14 cellular contexts compared by ENCODE assay signal in the genomic region with DNA sequence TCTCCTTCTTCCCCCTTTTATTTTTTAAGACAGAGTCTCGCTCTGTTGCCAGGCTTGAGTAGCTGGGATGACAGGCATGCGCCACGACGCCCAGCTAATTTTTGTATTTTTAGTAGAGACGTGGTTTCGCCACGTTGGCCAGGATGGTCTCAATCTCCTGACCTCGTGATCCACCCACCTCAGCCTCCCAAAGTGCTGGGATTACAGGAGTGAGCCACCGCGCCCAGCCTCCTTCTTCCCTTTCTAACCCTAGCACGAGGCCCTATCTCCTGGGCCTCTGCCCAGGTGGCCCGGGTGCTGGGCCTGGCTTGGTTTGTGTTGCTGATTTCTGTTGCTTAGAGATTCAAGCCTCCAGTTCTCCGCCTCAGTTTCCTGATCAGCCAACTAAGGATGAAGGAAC. TPM values are rescaled to one million over a fixed set of nuclear protein-coding genes. Genes with fewer than 3 reads are reported as not detected.
DNase-seq lines count a peak whose midpoint lies in the region; ATAC-seq lines count a peak whose summit lies in the region.
"Not testable (repeated sequence)": the region's sequence is repeated elsewhere in the genome, so short reads cannot be mapped to it uniquely, and the experiment has no call there.
"Had no signal": no experiment of that assay in that cellular context is flagged by ENCODE, and none has a peak within 500 bp of the region (broad histone marks: within the 10 kb centered on the region; RNA-seq: fewer than 3 reads in every experiment).

No MANE protein-coding gene starts in this region.

- not testable (repeated sequence) for H2BK120ac ChIP-seq in neuronal stem cell (ENCODE audit: low read depth, low read length)

- H3K27ac ChIP-seq in CD4-positive, CD25-positive, alpha-beta regulatory T cell (ENCODE audit: insufficient read depth, low read length, poor library complexity, severe bottlenecking), result peak overlapping the region; percentile 82
- H3K27ac ChIP-seq in neuronal stem cell (replicated peaks; ENCODE audit: low read length), result not testable (repeated sequence)
- peak overlapping the region; percentile 77 for H3K27ac ChIP-seq in thymus (ENCODE audit: low read depth)

- H3K9me3 Mint-ChIP-seq in CD4-positive, CD25-positive, alpha-beta regulatory T cell; T-helper 1 cell treated with Interleukin-12 subunit alpha and Interleukin-12 subunit beta and Interleukin-4 antibody, amounts not matched to agents 30 μg/mL and 1 μg/mL, for 36 hours; activated CD4-positive, alpha-beta memory T cell treated with anti-CD3 and anti-CD28 coated beads for 36 hours; activated T-helper 1 cell treated with anti-CD3 and anti-CD28 coated beads, Interleukin-12 subunit alpha, Interleukin-12 subunit beta, Interleukin-2, Interleukin-4 antibody, amounts not matched to agents 30 ng/mL and 10 ng/mL and 1 ng/mL, durations not matched to agents 14 hours and 24 hours and 36 hours; activated naive CD8-positive, alpha-beta T cell treated with anti-CD3 and anti-CD28 coated beads, Interleukin-2, amount 50 U/mL, for 24 hours: not testable (repeated sequence)

- H3K27me3 ChIP-seq in CD4-positive, CD25-positive, alpha-beta regulatory T cell (ENCODE audit: control insufficient read depth, insufficient read depth, low read length); thymus (ENCODE audit: control insufficient read depth, insufficient read depth): not testable (repeated sequence)
- peaks cover 0 to 43% (median 0%) of the 10 kb centered on the region in 3 experiments for H3K27me3 ChIP-seq in neuronal stem cell (ENCODE audit: control insufficient read depth in 3 of 3, insufficient read depth in 3 of 3, low read depth in 1 of 3, low read length in 3 of 3)

- POLR2A ChIA-PET in activated CD4-positive, alpha-beta memory T cell treated with anti-CD3 and anti-CD28 coated beads for 36 hours (lab: Charles Lee), result interaction anchor here (0.6 to 1.7 kb wide), 6 partner anchors 32 to 135 kb away, joined by 3 to 7 read pairs (median 4); no protein-coding TSS in a partner anchor

- peak overlapping the region; percentile 92 for H3K4me3 ChIP-seq in CD4-positive, CD25-positive, alpha-beta regulatory T cell (ENCODE audit: low read depth, low read length)
- H3K4me3 ChIP-seq in neuronal stem cell (ENCODE audit: low read length in 2 of 2), result not testable (repeated sequence)
- peak overlapping the region; percentile 53 for H3K4me3 ChIP-seq in thymus (ENCODE audit: low read length)

- H2BK15ac ChIP-seq in neuronal stem cell (ENCODE audit: low read length), result not testable (repeated sequence)

- H3K4me1 Mint-ChIP-seq in CD4-positive, CD25-positive, alpha-beta regulatory T cell, result peaks cover 27 to 69% (median 52%) of the 10 kb centered on the region in 4 donors
- H3K4me1 Mint-ChIP-seq in T-helper 1 cell treated with Interleukin-12 subunit alpha and Interleukin-12 subunit beta and Interleukin-4 antibody, amounts not matched to agents 30 μg/mL and 1 μg/mL, for 36 hours (ENCODE audit: low read depth), result peaks cover 62% of the 10 kb centered on the region
- H3K4me1 Mint-ChIP-seq in activated CD4-positive, alpha-beta memory T cell treated with anti-CD3 and anti-CD28 coated beads for 36 hours (ENCODE audit: low read depth), result peaks cover 46% of the 10 kb centered on the region
- peaks cover 75% of the 10 kb centered on the region for H3K4me1 Mint-ChIP-seq in activated T-helper 1 cell treated with anti-CD3 and anti-CD28 coated beads, Interleukin-12 subunit alpha, Interleukin-12 subunit beta, Interleukin-2, Interleukin-4 antibody, amounts not matched to agents 30 ng/mL and 10 ng/mL and 1 ng/mL, durations not matched to agents 14 hours and 24 hours and 36 hours (ENCODE audit: low read depth)
- peaks cover 66% of the 10 kb centered on the region for H3K4me1 Mint-ChIP-seq in activated naive CD8-positive, alpha-beta T cell treated with anti-CD3 and anti-CD28 coated beads, Interleukin-2, amount 50 U/mL, for 24 hours

- peak in 1 of 3 donors; percentile 29 for DNase-seq in CD4-positive, CD25-positive, alpha-beta regulatory T cell
- peak; percentile 54 for DNase-seq in activated CD4-positive, alpha-beta memory T cell treated with anti-CD3 and anti-CD28 coated beads for 36 hours
- not testable (repeated sequence) for DNase-seq in activated T-helper 1 cell treated with anti-CD3 and anti-CD28 coated beads, Interleukin-12 subunit alpha, Interleukin-12 subunit beta, Interleukin-2, Interleukin-4 antibody, amounts not matched to agents 30 ng/mL and 10 ng/mL and 1 ng/mL, durations not matched to agents 14 hours and 24 hours and 36 hours (ENCODE audit: low spot score); activated naive CD8-positive, alpha-beta T cell treated with anti-CD3 and anti-CD28 coated beads, Interleukin-2, amount 50 U/mL, for 24 hours; neuronal stem cell (ENCODE audit: low spot score)
- peak; percentile 62 for DNase-seq in mesenteric fat pad (ENCODE audit: low spot score)

- H3K79me1 ChIP-seq in neuronal stem cell (ENCODE audit: low read depth, low read length), result not testable (repeated sequence)

- not testable (repeated sequence) for H2BK5ac ChIP-seq in neuronal stem cell (ENCODE audit: low read length)

- intact Hi-C loops in activated CD4-positive, alpha-beta memory T cell treated with anti-CD3 and anti-CD28 coated beads for 36 hours (cut with micrococcal nuclease), result loop anchor here (1.0 kb wide), 2 partner anchors 12 to 20 kb away; no protein-coding TSS in a partner anchor
- intact Hi-C loops in activated T-helper 1 cell treated with anti-CD3 and anti-CD28 coated beads, Interleukin-12 subunit alpha, Interleukin-12 subunit beta, Interleukin-2, Interleukin-4 antibody, amounts not matched to agents 30 ng/mL and 10 ng/mL and 1 ng/mL, durations not matched to agents 14 hours and 24 hours and 36 hours (cut with micrococcal nuclease), result not testable (repeated sequence)

- peak overlapping the region; percentile 88 to 95 (median 92) for H3K4me3 Mint-ChIP-seq in CD4-positive, CD25-positive, alpha-beta regulatory T cell
- H3K4me3 Mint-ChIP-seq in T-helper 1 cell treated with Interleukin-12 subunit alpha and Interleukin-12 subunit beta and Interleukin-4 antibody, amounts not matched to agents 30 μg/mL and 1 μg/mL, for 36 hours, result peak overlapping the region; percentile 88
- H3K4me3 Mint-ChIP-seq in activated CD4-positive, alpha-beta memory T cell treated with anti-CD3 and anti-CD28 coated beads for 36 hours, result peak overlapping the region; percentile 95
- H3K4me3 Mint-ChIP-seq in activated T-helper 1 cell treated with anti-CD3 and anti-CD28 coated beads, Interleukin-12 subunit alpha, Interleukin-12 subunit beta, Interleukin-2, Interleukin-4 antibody, amounts not matched to agents 30 ng/mL and 10 ng/mL and 1 ng/mL, durations not matched to agents 14 hours and 24 hours and 36 hours, result peak overlapping the region; percentile 86
- H3K4me3 Mint-ChIP-seq in activated naive CD8-positive, alpha-beta T cell treated with anti-CD3 and anti-CD28 coated beads, Interleukin-2, amount 50 U/mL, for 24 hours, result peak overlapping the region; percentile 91

- not testable (repeated sequence) for H3K9me3 ChIP-seq in CD4-positive, CD25-positive, alpha-beta regulatory T cell (ENCODE audit: control insufficient read depth in 2 of 2, low read length in 2 of 2); neuronal stem cell (replicated peaks in 1 of 2; ENCODE audit: control insufficient read depth in 2 of 2, insufficient read depth in 1 of 2, low read depth in 1 of 2, low read length in 2 of 2); thymus (ENCODE audit: control insufficient read depth)

- H3K18ac ChIP-seq in neuronal stem cell (ENCODE audit: low read length), result peak overlapping the region; percentile 20

- H3K27me3 Mint-ChIP-seq in CD4-positive, CD25-positive, alpha-beta regulatory T cell, result peaks cover 10% of the 10 kb centered on the region
- H3K27me3 Mint-ChIP-seq in T-helper 1 cell treated with Interleukin-12 subunit alpha and Interleukin-12 subunit beta and Interleukin-4 antibody, amounts not matched to agents 30 μg/mL and 1 μg/mL, for 36 hours (ENCODE audit: low read depth); activated CD4-positive, alpha-beta memory T cell treated with anti-CD3 and anti-CD28 coated beads for 36 hours; activated T-helper 1 cell treated with anti-CD3 and anti-CD28 coated beads, Interleukin-12 subunit alpha, Interleukin-12 subunit beta, Interleukin-2, Interleukin-4 antibody, amounts not matched to agents 30 ng/mL and 10 ng/mL and 1 ng/mL, durations not matched to agents 14 hours and 24 hours and 36 hours (ENCODE audit: insufficient read depth); activated naive CD8-positive, alpha-beta T cell treated with anti-CD3 and anti-CD28 coated beads, Interleukin-2, amount 50 U/mL, for 24 hours: not testable (repeated sequence)

- H2BK12ac ChIP-seq in neuronal stem cell (ENCODE audit: low read length), result not testable (repeated sequence)

- H3K9ac ChIP-seq in neuronal stem cell (ENCODE audit: low read depth, low read length, poor library complexity), result not testable (repeated sequence)

- not testable (repeated sequence) for H3K23ac ChIP-seq in neuronal stem cell (ENCODE audit: low read depth, low read length, poor library complexity)

- peaks cover 19% of the 10 kb centered on the region for H3K36me3 ChIP-seq in CD4-positive, CD25-positive, alpha-beta regulatory T cell (ENCODE audit: control insufficient read depth, insufficient read depth, low read length)
- H3K36me3 ChIP-seq in neuronal stem cell (replicated peaks in 1 of 2; ENCODE audit: control insufficient read depth in 2 of 2, insufficient read depth in 2 of 2, low read length in 2 of 2), result not testable (repeated sequence)
- H3K36me3 ChIP-seq in thymus (ENCODE audit: control insufficient read depth, insufficient read depth), result peaks cover 12% of the 10 kb centered on the region

- not testable (repeated sequence) for H3K14ac ChIP-seq in neuronal stem cell (ENCODE audit: low read length)

- H3K36me3 Mint-ChIP-seq in CD4-positive, CD25-positive, alpha-beta regulatory T cell, result peaks cover 30% of the 10 kb centered on the region
- peaks cover 52% of the 10 kb centered on the region for H3K36me3 Mint-ChIP-seq in T-helper 1 cell treated with Interleukin-12 subunit alpha and Interleukin-12 subunit beta and Interleukin-4 antibody, amounts not matched to agents 30 μg/mL and 1 μg/mL, for 36 hours (ENCODE audit: low read depth)
- H3K36me3 Mint-ChIP-seq in activated CD4-positive, alpha-beta memory T cell treated with anti-CD3 and anti-CD28 coated beads for 36 hours, result peaks cover 64% of the 10 kb centered on the region
- H3K36me3 Mint-ChIP-seq in activated T-helper 1 cell treated with anti-CD3 and anti-CD28 coated beads, Interleukin-12 subunit alpha, Interleukin-12 subunit beta, Interleukin-2, Interleukin-4 antibody, amounts not matched to agents 30 ng/mL and 10 ng/mL and 1 ng/mL, durations not matched to agents 14 hours and 24 hours and 36 hours (ENCODE audit: low read depth), result peaks cover 52% of the 10 kb centered on the region
- peaks cover 53% of the 10 kb centered on the region for H3K36me3 Mint-ChIP-seq in activated naive CD8-positive, alpha-beta T cell treated with anti-CD3 and anti-CD28 coated beads, Interleukin-2, amount 50 U/mL, for 24 hours (ENCODE audit: low read depth)

- WGBS in neuronal stem cell (ENCODE audit: extremely low coverage in 2 of 2, insufficient read length in 2 of 2, insufficient replicate concordance in 1 of 2), 2 donors, result no CpG with 5 or more reads among the region's 13 CpGs
- 89% methylated on average over 13 of the region's 13 CpGs for WGBS in thymus

- H3K27ac Mint-ChIP-seq in CD4-positive, CD25-positive, alpha-beta regulatory T cell, result peak overlapping the region; percentile 91 to 97 (median 95)
- H3K27ac Mint-ChIP-seq in T-helper 1 cell treated with Interleukin-12 subunit alpha and Interleukin-12 subunit beta and Interleukin-4 antibody, amounts not matched to agents 30 μg/mL and 1 μg/mL, for 36 hours, result peak overlapping the region; percentile 96
- H3K27ac Mint-ChIP-seq in activated CD4-positive, alpha-beta memory T cell treated with anti-CD3 and anti-CD28 coated beads for 36 hours, result peak overlapping the region; percentile 99
- H3K27ac Mint-ChIP-seq in activated T-helper 1 cell treated with anti-CD3 and anti-CD28 coated beads, Interleukin-12 subunit alpha, Interleukin-12 subunit beta, Interleukin-2, Interleukin-4 antibody, amounts not matched to agents 30 ng/mL and 10 ng/mL and 1 ng/mL, durations not matched to agents 14 hours and 24 hours and 36 hours, result peak overlapping the region; percentile 100
- H3K27ac Mint-ChIP-seq in activated naive CD8-positive, alpha-beta T cell treated with anti-CD3 and anti-CD28 coated beads, Interleukin-2, amount 50 U/mL, for 24 hours, result peak overlapping the region; percentile 98

- not testable (repeated sequence) for H4K8ac ChIP-seq in neuronal stem cell (ENCODE audit: low read depth, low read length)

- H2AFZ ChIP-seq in neuronal stem cell (ENCODE audit: low read length), result not testable (repeated sequence)

- H3K4me1 ChIP-seq in CD4-positive, CD25-positive, alpha-beta regulatory T cell (ENCODE audit: control insufficient read depth, insufficient read depth, low read length, poor library complexity, severe bottlenecking), result peaks cover 85% of the 10 kb centered on the region
- not testable (repeated sequence) for H3K4me1 ChIP-seq in neuronal stem cell (ENCODE audit: control insufficient read depth in 2 of 2, insufficient read depth in 1 of 2, low read depth in 1 of 2, low read length in 2 of 2)
- H3K4me1 ChIP-seq in thymus (ENCODE audit: control insufficient read depth, insufficient read depth, low read length), result peaks cover 45% of the 10 kb centered on the region

- CTCF ChIA-PET in activated CD4-positive, alpha-beta memory T cell treated with anti-CD3 and anti-CD28 coated beads for 36 hours (lab: Charles Lee), result interaction anchor here (1.0 to 1.3 kb wide), 3 partner anchors 8 to 137 kb away, joined by 3 read pairs; no protein-coding TSS in a partner anchor

- not testable (repeated sequence) for H3K4ac ChIP-seq in neuronal stem cell (ENCODE audit: low read length)

- not testable (repeated sequence) for H2AK5ac ChIP-seq in neuronal stem cell (ENCODE audit: low read depth, low read length)

- H4K91ac ChIP-seq in neuronal stem cell (ENCODE audit: low read depth, low read length, poor library complexity), result not testable (repeated sequence)

- H3K4me2 ChIP-seq in neuronal stem cell (ENCODE audit: insufficient read depth, low read length, poor library complexity, severe bottlenecking), result not testable (repeated sequence)

- not testable (repeated sequence) for ATAC-seq in CD4-positive, CD25-positive, alpha-beta regulatory T cell (ENCODE audit: low read depth in 2 of 2); activated naive CD8-positive, alpha-beta T cell treated with anti-CD3 and anti-CD28 coated beads, Interleukin-2, amount 50 U/mL, for 24 hours

RNA-seq across cellular contexts. Expression of gene CD6, which starts 2.8 kb away (rescaled TPM):
- 398 TPM for total RNA-seq in CD4-positive, CD25-positive, alpha-beta regulatory T cell
- 100 to 1,000 TPM; 108 to 188 (median 130) TPM for polyA plus RNA-seq in CD4-positive, CD25-positive, alpha-beta regulatory T cell
- 100 to 1,000 TPM; 271 to 279 TPM for total RNA-seq in activated CD4-positive, alpha-beta memory T cell treated with anti-CD3 and anti-CD28 coated beads for 36 hours
- 411 and 416 TPM in 2 replicates for total RNA-seq in activated T-helper 1 cell treated with anti-CD3 and anti-CD28 coated beads, Interleukin-12 subunit alpha, Interleukin-12 subunit beta, Interleukin-2, Interleukin-4 antibody, amounts not matched to agents 30 ng/mL and 10 ng/mL and 1 ng/mL, durations not matched to agents 14 hours and 24 hours and 36 hours
- 0.87 TPM for total RNA-seq in mesenteric fat pad
- polyA plus RNA-seq in neuronal stem cell (2013, experiment 1 of 2), result 0.21 TPM
- polyA plus RNA-seq in neuronal stem cell (2013, experiment 2 of 2), result 0.24 TPM
- polyA plus RNA-seq in thymus, result 74.1 TPM
- total RNA-seq: A172, G401, H4, HFFc6, HT1080, NCI-H460 had no signal

RNA-seq across cellular contexts. Expression of gene SLC15A3, which starts 22.3 kb away (rescaled TPM):
- 1.0 TPM for total RNA-seq in CD4-positive, CD25-positive, alpha-beta regulatory T cell
- polyA plus RNA-seq in CD4-positive, CD25-positive, alpha-beta regulatory T cell, result under 1 TPM in 1 of 4 donors, not detected in 3; 0.43 TPM
- 1 to 10 TPM; 1.3 to 1.8 TPM for total RNA-seq in activated CD4-positive, alpha-beta memory T cell treated with anti-CD3 and anti-CD28 coated beads for 36 hours
- total RNA-seq in activated T-helper 1 cell treated with anti-CD3 and anti-CD28 coated beads, Interleukin-12 subunit alpha, Interleukin-12 subunit beta, Interleukin-2, Interleukin-4 antibody, amounts not matched to agents 30 ng/mL and 10 ng/mL and 1 ng/mL, durations not matched to agents 14 hours and 24 hours and 36 hours, result 1.7 and 2.0 TPM in 2 replicates
- total RNA-seq in mesenteric fat pad, result 47.4 TPM
- 44.3 TPM for polyA plus RNA-seq in neuronal stem cell (2013, experiment 1 of 2)
- 45.8 TPM for polyA plus RNA-seq in neuronal stem cell (2013, experiment 2 of 2)
- 37.5 TPM for polyA plus RNA-seq in thymus
- total RNA-seq: G401, NCI-H460 had no signal

RNA-seq across cellular contexts. Expression of gene TMEM132A, which starts 50.1 kb away (rescaled TPM):
- not detected for total RNA-seq in CD4-positive, CD25-positive, alpha-beta regulatory T cell
- not detected for polyA plus RNA-seq in CD4-positive, CD25-positive, alpha-beta regulatory T cell
- total RNA-seq in activated CD4-positive, alpha-beta memory T cell treated with anti-CD3 and anti-CD28 coated beads for 36 hours, result 1 to 10 TPM; 3.3 to 5.7 TPM
- 2.4 and 3.2 TPM in 2 replicates for total RNA-seq in activated T-helper 1 cell treated with anti-CD3 and anti-CD28 coated beads, Interleukin-12 subunit alpha, Interleukin-12 subunit beta, Interleukin-2, Interleukin-4 antibody, amounts not matched to agents 30 ng/mL and 10 ng/mL and 1 ng/mL, durations not matched to agents 14 hours and 24 hours and 36 hours
- 6.7 TPM for total RNA-seq in mesenteric fat pad
- 90.5 TPM for polyA plus RNA-seq in neuronal stem cell (2013, experiment 1 of 2)
- 91.3 TPM for polyA plus RNA-seq in neuronal stem cell (2013, experiment 2 of 2)
- polyA plus RNA-seq in thymus, result 5.7 TPM

Comparison
In these comparisons a context has a peak if more than half of its experiments do, and no peak if none do; other contexts are left out.
1. RNA of gene CD6, which starts 2.8 kb away (total RNA-seq): 411 to 416 TPM in activated T-helper 1 cell treated with anti-CD3 and anti-CD28 coated beads, Interleukin-12 subunit alpha, Interleukin-12 subunit beta, Interleukin-2, Interleukin-4 antibody, amounts not matched to agents 30 ng/mL and 10 ng/mL and 1 ng/mL, durations not matched to agents 14 hours and 24 hours and 36 hours, 398 TPM in CD4-positive, CD25-positive, alpha-beta regulatory T cell (single experiment) and 271 to 279 TPM in activated CD4-positive, alpha-beta memory T cell treated with anti-CD3 and anti-CD28 coated beads for 36 hours; 0.87 TPM in mesenteric fat pad (single experiment); every median in the first group is over 100 times any median in the second.
2. RNA of gene SLC15A3, which starts 22.3 kb away (total RNA-seq): 47.4 TPM in mesenteric fat pad (single experiment); 1.7 to 2.0 TPM in activated T-helper 1 cell treated with anti-CD3 and anti-CD28 coated beads, Interleukin-12 subunit alpha, Interleukin-12 subunit beta, Interleukin-2, Interleukin-4 antibody, amounts not matched to agents 30 ng/mL and 10 ng/mL and 1 ng/mL, durations not matched to agents 14 hours and 24 hours and 36 hours, 1.3 to 1.8 TPM in activated CD4-positive, alpha-beta memory T cell treated with anti-CD3 and anti-CD28 coated beads for 36 hours and 1.0 TPM in CD4-positive, CD25-positive, alpha-beta regulatory T cell (single experiment); every median in the first group is over 10 times any median in the second.
3. Peak in every context shown above with its lines, with median percentiles within 50 percentile points of each other: H3K27ac Mint-ChIP-seq and H3K4me3 Mint-ChIP-seq.